ENCODE assay signal across 8 cellular contexts in genomic region chr2:191155608-191156071, GRCh38. TPM values are rescaled to one million over a fixed set of nuclear protein-coding genes. Genes with fewer than 3 reads are reported as not detected.
DNase-seq lines count a peak whose midpoint lies in the region; TF ChIP-seq lines count a peak whose summit lies in the region.

No MANE protein-coding gene starts in this region.

- H3K4me3 ChIP-seq in vagina: no peak overlapping the region

- no peaks in the 10 kb centered on the region for H3K9me3 ChIP-seq in vagina

- H3K27ac ChIP-seq in vagina: no peak overlapping the region

- H3K4me1 ChIP-seq in vagina: peaks cover 9% of the 10 kb centered on the region

- POLR2A ChIA-PET in HEK293T (lab: Yijun Ruan, JAX): no interaction called here

- no peaks in the 10 kb centered on the region for H3K36me3 ChIP-seq in vagina

- H3K27me3 ChIP-seq in vagina: no peaks in the 10 kb centered on the region

- CTCF ChIA-PET in HEK293T (lab: Yijun Ruan, JAX): interaction anchor here (0.6 to 2.6 kb wide), 6 partner anchors 10 to 440 kb away, joined by 3 to 80 read pairs (median 4); no protein-coding TSS in a partner anchor

- peak; percentile 67 for DNase-seq in activated CD8-positive, alpha-beta memory T cell treated with anti-CD3 and anti-CD28 coated beads for 24 hours
- DNase-seq in activated CD8-positive, alpha-beta memory T cell treated with anti-CD3 and anti-CD28 coated beads, Interleukin-2, amount 50 U/mL, for 48 hours: no peak
- DNase-seq in HEK293T (ENCODE audit: extremely low spot score) (peak; percentile 42), NCI-H2227 (lab: John Stamatoyannopoulos, UW; ENCODE audit: unreplicated experiment) (peak; percentile 19), amniotic epithelial cell (ENCODE audit: low read depth) (peak; percentile 65), kidney glomerular epithelial cell (lab: John Stamatoyannopoulos, UW) (peak; percentile 58), vagina (ENCODE audit: extremely low spot score in 2 of 2) (no peak), NCI-H2196 treated with DMSO at 0.1 percent for 48 hours (lab: John Stamatoyannopoulos, UW; ENCODE audit: unreplicated experiment) (no peak)

- TF ChIP-seq POLR2A in vagina (IDR thresholded peaks at IDR 0.05): no peak

- TF ChIP-seq CTCF in vagina (IDR thresholded peaks at IDR 0.05): peak in 1 of 3 experiments; percentile 36

- intact Hi-C loops in vagina (cut with DNase I): no loop called here

TF ChIP-seq in HEK293T, 16 proteins besides CTCF, POLR2A, EP300 and RAD21:
- TF ChIP-seq FOXK2 (IDR thresholded peaks at IDR 0.05) (no peak), TARDBP (IDR thresholded peaks at IDR 0.05) (no peak), ZNF384 (IDR thresholded peaks at IDR 0.05) (no peak), FOXA1 (IDR thresholded peaks at IDR 0.05) (no peak)

RNA-seq across cellular contexts. Expression of gene STAT4, which starts 4.8 kb away (rescaled TPM):
- 9.1 TPM for total RNA-seq in vagina

Comparison
In these comparisons a context has a peak if more than half of its experiments do, and no peak if none do; other contexts are left out.
1. DNase-seq: peak in activated CD8-positive, alpha-beta memory T cell treated with anti-CD3 and anti-CD28 coated beads for 24 hours (single experiment), HEK293T (single experiment), NCI-H2227 (single experiment), amniotic epithelial cell (single experiment) and kidney glomerular epithelial cell (single experiment); none in activated CD8-positive, alpha-beta memory T cell treated with anti-CD3 and anti-CD28 coated beads, Interleukin-2, amount 50 U/mL, for 48 hours (single experiment), vagina (0 of 2) and NCI-H2196 treated with DMSO at 0.1 percent for 48 hours (single experiment).